In the genomic region with DNA sequence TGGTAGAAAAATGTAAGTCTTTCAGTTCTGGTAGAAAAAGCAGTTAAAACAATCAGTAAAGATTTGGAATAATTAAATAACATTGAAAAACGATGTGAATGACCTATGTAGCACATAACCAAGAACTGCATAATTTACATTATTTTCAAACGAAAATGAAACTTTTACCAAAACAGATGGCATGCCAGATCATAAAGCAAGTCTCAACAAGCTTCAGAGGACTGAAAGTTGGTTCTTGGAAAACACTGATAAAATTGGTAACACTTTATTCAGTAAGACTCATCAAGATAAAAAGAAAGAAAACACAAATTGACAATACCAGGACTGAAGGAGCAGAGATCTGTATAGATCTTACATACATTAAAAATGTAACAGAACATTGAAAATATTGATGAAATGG, we compare ENCODE assay signal across 34 cellular contexts.
DNase-seq lines count a peak whose midpoint lies in the region; ATAC-seq, FAIRE-seq and TF ChIP-seq lines count a peak whose summit lies in the region.
"Had no signal": no experiment of that assay in that cellular context is flagged by ENCODE, and none has a peak within 500 bp of the region (broad histone marks: within the 10 kb centered on the region; RNA-seq: fewer than 3 reads in every experiment).

No MANE protein-coding gene starts in this region.

- no peak for DNase-seq in activated T-cell treated with anti-CD3 and anti-CD28 coated beads, Interleukin-2, amount 50 U/mL, for 72 hours
- no peak for DNase-seq in activated T-cell treated with anti-CD3 and anti-CD28 coated beads, Interleukin-2, amount 50 U/mL, for 24 hours
- DNase-seq in K562 (ENCODE audit: extremely low read depth in 1 of 4, low spot score in 3 of 4), result no peak
- no peak for DNase-seq in omental fat pad (ENCODE audit: low spot score)
- DNase-seq in erythroblast (lab: John Stamatoyannopoulos, UW), result no peak
- no peak for DNase-seq in germinal center (ENCODE audit: low spot score)
- DNase-seq: activated CD4-positive, alpha-beta T cell treated with anti-CD3 and anti-CD28 coated beads for 1 hour; amniotic stem cell; BE2C; CD8-positive, alpha-beta T cell; cerebellar nuclear complex; dermis blood vessel endothelial cell; DMS 273 treated with DMSO at 0.1 percent for 48 hours; EL; endodermal cell; NCI-H1092; NCI-H1930; NCI-H2227 treated with DMSO at 0.1 percent for 48 hours; NCI-H526; nephron progenitor cell; ovary; SHP77 treated with DMSO at 0.1 percent for 48 hours; stimulated activated CD4-positive, alpha-beta T cell treated with anti-CD3 and anti-CD28 coated beads, Interleukin-4, amount 100 ng/mL, for 4 hours; transverse colon had no signal

- no peak overlapping the region for H3K9ac ChIP-seq in K562 (ENCODE audit: insufficient read depth in 1 of 2, low read depth in 2 of 2, low read length in 2 of 2)

- no peak overlapping the region for H2AFZ ChIP-seq in K562 (ENCODE audit: low read depth, low read length)

- TF ChIP-seq CTCF in K562 (IDR thresholded peaks at IDR 0.05 in 2 of 3, conservative IDR thresholded peaks at IDR 0.05 in 1 of 3; ENCODE audit: insufficient read depth in 2 of 3, low read depth in 1 of 3, low read length in 3 of 3) (no peak), omental fat pad (IDR thresholded peaks at IDR 0.05) (no peak)

- CTCF ChIA-PET in K562 (lab: Yijun Ruan, JAX; ENCODE audit: low intra/inter-chr PET ratio), result no interaction called here

- BruUV-seq in K562 (replicated peaks; lab: Mats Ljungman, UMichigan), result no TSS peak

- peak overlapping the region; percentile 10 to 46 for H3K4me3 Mint-ChIP-seq in activated T-cell treated with anti-CD3 and anti-CD28 coated beads, Interleukin-2, amount 50 U/mL, for 72 hours
- no peak overlapping the region for H3K4me3 Mint-ChIP-seq in activated T-cell treated with anti-CD3 and anti-CD28 coated beads, Interleukin-2, amount 50 U/mL, for 24 hours
- H3K4me3 Mint-ChIP-seq: activated naive CD4-positive, alpha-beta T cell treated with anti-CD3 and anti-CD28 coated beads, Interleukin-2, amount 50 U/mL, for 24 hours; brain; CD8-positive, alpha-beta T cell; endodermal cell; memory B cell; nephron progenitor cell had no signal

- no peaks in the 10 kb centered on the region for H3K36me3 ChIP-seq in K562 (ENCODE audit: control insufficient read depth, insufficient read depth, low read length)
- H3K36me3 ChIP-seq: BE2C, ovary, transverse colon had no signal

- intact Hi-C loops in K562 (cut with micrococcal nuclease), result no loop called here

- in situ Hi-C loops in K562 (cut with MboI), result no loop called here

- no peak for FAIRE-seq in K562 (lab: Jason Lieb, UNC)
- FAIRE-seq: islet of Langerhans had no signal

- peaks cover 33% of the 10 kb centered on the region for H3K4me1 Mint-ChIP-seq in activated T-cell treated with anti-CD3 and anti-CD28 coated beads, Interleukin-2, amount 50 U/mL, for 72 hours (ENCODE audit: low read depth)
- H3K4me1 Mint-ChIP-seq in activated T-cell treated with anti-CD3 and anti-CD28 coated beads, Interleukin-2, amount 50 U/mL, for 24 hours (ENCODE audit: low read depth), result peaks cover 20% of the 10 kb centered on the region
- H3K4me1 Mint-ChIP-seq: brain, memory B cell, nephron progenitor cell had no signal

- H3K4me2 ChIP-seq in K562 (ENCODE audit: insufficient read depth, low read length), result no peak overlapping the region

- H3K4me3 ChIP-seq in K562, result no peak overlapping the region
- H3K4me3 ChIP-seq: ovary, transverse colon had no signal

- H3K27ac Mint-ChIP-seq in activated T-cell treated with anti-CD3 and anti-CD28 coated beads, Interleukin-2, amount 50 U/mL, for 72 hours, result peak overlapping the region; percentile 92
- H3K27ac Mint-ChIP-seq in activated T-cell treated with anti-CD3 and anti-CD28 coated beads, Interleukin-2, amount 50 U/mL, for 24 hours, result no peak overlapping the region
- H3K27ac Mint-ChIP-seq: activated naive CD4-positive, alpha-beta T cell treated with anti-CD3 and anti-CD28 coated beads, Interleukin-2, amount 50 U/mL, for 24 hours; brain; CD8-positive, alpha-beta T cell; endodermal cell; memory B cell; nephron progenitor cell had no signal

- H3K79me2 ChIP-seq in K562 (ENCODE audit: control insufficient read depth, insufficient read depth, low read length), result no peaks in the 10 kb centered on the region

- peaks cover 18 to 39% of the 10 kb centered on the region in 2 experiments for H3K27me3 ChIP-seq in K562 (ENCODE audit: control insufficient read depth in 2 of 2, insufficient read depth in 2 of 2, low read length in 2 of 2)
- H3K27me3 ChIP-seq: BE2C, ovary had no signal

- no peaks in the 10 kb centered on the region for H3K4me1 ChIP-seq in K562 (replicated peaks in 1 of 2; ENCODE audit: control insufficient read depth in 2 of 2, insufficient read depth in 2 of 2, low read length in 2 of 2)
- H3K4me1 ChIP-seq: BE2C, transverse colon had no signal

- WGBS in K562 (ENCODE audit: insufficient coverage, low coverage, missing lambda C conversion rate), result 0% methylated on average over 2 of the region's 2 CpGs

- no peak for TF ChIP-seq RAD21 in K562 (CRISPR knock-in tag; conservative IDR thresholded peaks at IDR 0.05 in 1 of 2, IDR thresholded peaks at IDR 0.05 in 1 of 2)

- peaks cover 0 to 4% of the 10 kb centered on the region in 2 donors for H3K36me3 Mint-ChIP-seq in activated T-cell treated with anti-CD3 and anti-CD28 coated beads, Interleukin-2, amount 50 U/mL, for 72 hours (ENCODE audit: insufficient read depth in 2 of 2)
- no peaks in the 10 kb centered on the region for H3K36me3 Mint-ChIP-seq in activated T-cell treated with anti-CD3 and anti-CD28 coated beads, Interleukin-2, amount 50 U/mL, for 24 hours (ENCODE audit: low read depth)
- H3K36me3 Mint-ChIP-seq: activated naive CD4-positive, alpha-beta T cell treated with anti-CD3 and anti-CD28 coated beads, Interleukin-2, amount 50 U/mL, for 24 hours; CD8-positive, alpha-beta T cell; memory B cell had no signal

- no peaks in the 10 kb centered on the region for H3K9me1 ChIP-seq in K562 (ENCODE audit: control insufficient read depth, insufficient read depth, low read length)

- H3K27ac ChIP-seq in K562 (ENCODE audit: extremely low read depth, low read depth, low read length), result no peak overlapping the region
- H3K27ac ChIP-seq: ovary, transverse colon had no signal

- peaks cover 14% of the 10 kb centered on the region for H3K27me3 Mint-ChIP-seq in activated T-cell treated with anti-CD3 and anti-CD28 coated beads, Interleukin-2, amount 50 U/mL, for 72 hours (ENCODE audit: low read depth)
- peaks cover 3% of the 10 kb centered on the region for H3K27me3 Mint-ChIP-seq in activated T-cell treated with anti-CD3 and anti-CD28 coated beads, Interleukin-2, amount 50 U/mL, for 24 hours

- no peak for TF ChIP-seq EP300 in K562 (IDR thresholded peaks at IDR 0.05; ENCODE audit: low read length)

- no peaks in the 10 kb centered on the region for H4K20me1 ChIP-seq in K562 (replicated peaks; ENCODE audit: control insufficient read depth, insufficient read depth, low read length)

- POLR2A ChIA-PET in K562 (lab: Yijun Ruan, JAX), result no interaction called here

- peak; percentile 45 to 62 for ATAC-seq in activated T-cell treated with anti-CD3 and anti-CD28 coated beads, Interleukin-2, amount 50 U/mL, for 72 hours (replicated peaks in 1 of 2)
- ATAC-seq in GM18867 (IDR thresholded peaks at IDR 0.05; ENCODE audit: unreplicated experiment), result peak; percentile 81
- peak; percentile 55 for ATAC-seq in HG03558 (IDR thresholded peaks at IDR 0.05; ENCODE audit: extremely low read depth, unreplicated experiment)
- ATAC-seq in K562, result no peak
- ATAC-seq in omental fat pad (ENCODE audit: low FRiP score), result no peak
- ATAC-seq: CD8-positive, alpha-beta T cell; esophagus mucosa; HCT116; left lobe of liver; Panc1 had no signal

- no peaks in the 10 kb centered on the region for H3K9me3 ChIP-seq in K562 (replicated peaks; ENCODE audit: control insufficient read depth, insufficient read depth, low read depth, low read length)
- H3K9me3 ChIP-seq: BE2C, ovary had no signal

- TF ChIP-seq POLR2A in K562 (conservative IDR thresholded peaks at IDR 0.05) (no peak), erythroblast (IDR thresholded peaks at IDR 0.05; ENCODE audit: low read length) (no peak)

- H3K9me3 Mint-ChIP-seq in activated T-cell treated with anti-CD3 and anti-CD28 coated beads, Interleukin-2, amount 50 U/mL, for 72 hours, result no peaks in the 10 kb centered on the region
- H3K9me3 Mint-ChIP-seq in activated T-cell treated with anti-CD3 and anti-CD28 coated beads, Interleukin-2, amount 50 U/mL, for 24 hours, result peaks cover 7% of the 10 kb centered on the region

TF ChIP-seq in K562, 482 proteins besides CTCF, POLR2A, EP300 and RAD21:
- no peak for TF ChIP-seq CREB1 (IDR thresholded peaks at IDR 0.05)
- TF ChIP-seq CREB1 (CRISPR knock-in tag; IDR thresholded peaks at IDR 0.05), result no peak
- TF ChIP-seq ZNF24 (IDR thresholded peaks at IDR 0.05), result no peak
- TF ChIP-seq CBX8 (IDR thresholded peaks at IDR 0.05; ENCODE audit: borderline replicate concordance, extremely low read depth, low read depth, low read length, poor library complexity, severe bottlenecking), result peak; percentile 71
- no peak for TF ChIP-seq ZC3H4 (CRISPR knock-in tag; IDR thresholded peaks at IDR 0.05; ENCODE audit: borderline replicate concordance)
TF ChIP-seq in K562: peak in this region for 1.

Comparison
In these comparisons a context has a peak if more than half of its experiments do, and no peak if none do; other contexts are left out.
1. ATAC-seq: peak in activated T-cell treated with anti-CD3 and anti-CD28 coated beads, Interleukin-2, amount 50 U/mL, for 72 hours (2 of 2), GM18867 (single experiment) and HG03558 (single experiment); none in K562 (single experiment) and omental fat pad (single experiment).